Comparison of ENCODE assay signal across 21 cellular contexts in genomic region chr15:52066842-52067544, GRCh38. TPM values are rescaled to one million over a fixed set of nuclear protein-coding genes. Genes with fewer than 3 reads are reported as not detected.
DNase-seq lines count a peak whose midpoint lies in the region; ATAC-seq, FAIRE-seq and TF ChIP-seq lines count a peak whose summit lies in the region.
"Had no signal": no experiment of that assay in that cellular context is flagged by ENCODE, and none has a peak within 500 bp of the region (broad histone marks: within the 10 kb centered on the region; RNA-seq: fewer than 3 reads in every experiment).

No MANE protein-coding gene starts in this region.

- H3K4me1 ChIP-seq in small intestine (ENCODE audit: control insufficient read depth in 2 of 2, insufficient read depth in 1 of 2, low read depth in 1 of 2, low read length in 1 of 2) = peaks cover 5 to 13% of the 10 kb centered on the region in 2 donors
- peaks cover 0 to 33% (median 17%) of the 10 kb centered on the region in 4 donors for H3K4me1 ChIP-seq in stomach
- H3K4me1 ChIP-seq: prostate gland, uterus had no signal

- H3K4me3 ChIP-seq in small intestine (ENCODE audit: low read depth in 1 of 2, low read length in 2 of 2) = no peak overlapping the region
- H3K4me3 ChIP-seq in stomach = no peak overlapping the region
- H3K4me3 ChIP-seq: lower lobe of right lung, prostate gland, SK-N-MC, uterus had no signal

- H3K27ac ChIP-seq in small intestine (ENCODE audit: low read depth in 1 of 2, low read length in 1 of 2) (no peak overlapping the region), stomach (no peak overlapping the region)
- H3K27ac ChIP-seq: lower lobe of right lung, prostate gland, SK-N-MC, uterus had no signal

- H3K27ac Mint-ChIP-seq in activated CD8-positive, alpha-beta memory T cell treated with anti-CD3 and anti-CD28 coated beads, Interleukin-2, amount 10 ng/mL, durations not matched to agents 7 days and 5 days = peak overlapping the region; percentile 8
- peak overlapping the region in 2 of 3 donors; percentile 18 to 24 for H3K27ac Mint-ChIP-seq in IgD-negative memory B cell
- H3K27ac Mint-ChIP-seq in activated naive CD8-positive, alpha-beta T cell treated with anti-CD3 and anti-CD28 coated beads, Interleukin-2, amount 10 ng/mL, durations not matched to agents 7 days and 5 days = peak overlapping the region; percentile 43
- H3K27ac Mint-ChIP-seq: nephron progenitor cell had no signal

- peaks cover 19% of the 10 kb centered on the region for H3K4me1 Mint-ChIP-seq in activated CD8-positive, alpha-beta memory T cell treated with anti-CD3 and anti-CD28 coated beads, Interleukin-2, amount 10 ng/mL, durations not matched to agents 7 days and 5 days
- peaks cover 1 to 16% (median 13%) of the 10 kb centered on the region in 3 donors for H3K4me1 Mint-ChIP-seq in IgD-negative memory B cell
- peaks cover 13% of the 10 kb centered on the region for H3K4me1 Mint-ChIP-seq in activated naive CD8-positive, alpha-beta T cell treated with anti-CD3 and anti-CD28 coated beads, Interleukin-2, amount 10 ng/mL, durations not matched to agents 7 days and 5 days
- H3K4me1 Mint-ChIP-seq: nephron progenitor cell had no signal

- H3K4me3 Mint-ChIP-seq in activated CD8-positive, alpha-beta memory T cell treated with anti-CD3 and anti-CD28 coated beads, Interleukin-2, amount 10 ng/mL, durations not matched to agents 7 days and 5 days = no peak overlapping the region
- peak overlapping the region in 1 of 4 donors; percentile 68 for H3K4me3 Mint-ChIP-seq in IgD-negative memory B cell
- no peak overlapping the region for H3K4me3 Mint-ChIP-seq in activated naive CD8-positive, alpha-beta T cell treated with anti-CD3 and anti-CD28 coated beads, Interleukin-2, amount 10 ng/mL, durations not matched to agents 7 days and 5 days
- H3K4me3 Mint-ChIP-seq: nephron progenitor cell had no signal

- CTCF ChIA-PET in activated CD8-positive, alpha-beta memory T cell treated with anti-CD3 and anti-CD28 coated beads, Interleukin-2, amount 10 ng/mL, durations not matched to agents 7 days and 5 days (lab: Charles Lee) = interaction anchor here (0.7 to 3.1 kb wide), 6 partner anchors 11 to 204 kb away, joined by 3 to 21 read pairs (median 3); no protein-coding TSS in a partner anchor

- H3K36me3 ChIP-seq in small intestine (ENCODE audit: control insufficient read depth in 2 of 2, insufficient read depth in 2 of 2, low read length in 2 of 2) (peaks cover 0 to 6% of the 10 kb centered on the region in 2 donors), stomach (peaks cover 17 to 36% (median 34%) of the 10 kb centered on the region in 4 donors)
- H3K36me3 ChIP-seq: uterus had no signal

- no peak for TF ChIP-seq CTCF in stomach (IDR thresholded peaks at IDR 0.05)

- WGBS in small intestine, 3 donors = 61 to 72% (median 65%) methylated on average over 3 of the region's 3 CpGs
- 73 to 94% (median 92%) methylated on average over 3 of the region's 3 CpGs for WGBS in stomach, 5 donors

- no peak for DNase-seq in activated CD8-positive, alpha-beta memory T cell treated with anti-CD3 and anti-CD28 coated beads, Interleukin-2, amount 10 ng/mL, durations not matched to agents 7 days and 5 days
- no peak for DNase-seq in activated CD8-positive, alpha-beta memory T cell treated with anti-CD3 and anti-CD28 coated beads, Interleukin-2, amount 50 U/mL, for 48 hours
- DNase-seq in activated naive CD8-positive, alpha-beta T cell treated with anti-CD3 and anti-CD28 coated beads, Interleukin-2, amount 10 ng/mL, durations not matched to agents 7 days and 5 days = no peak
- peak; percentile 69 for DNase-seq in small intestine
- DNase-seq in hippocampal formation (lab: John Stamatoyannopoulos, UW) = no peak
- DNase-seq in stomach = no peak
- DNase-seq: activated CD4-positive, alpha-beta T cell treated with anti-CD3 and anti-CD28 coated beads, Interleukin-2, amount 50 U/mL, for 4 hours; activated effector memory CD4-positive, alpha-beta T cell treated with Interleukin-2 at 50 U/mL for 16 hours; Calu3; cortex of kidney; GF-D8; lower lobe of right lung; NCI-H1930; NCI-H526; nephron progenitor cell; uterus had no signal

- H3K9me3 ChIP-seq in small intestine (ENCODE audit: control insufficient read depth, low read depth) = no peaks in the 10 kb centered on the region
- no peaks in the 10 kb centered on the region for H3K9me3 ChIP-seq in stomach
- H3K9me3 ChIP-seq: lower lobe of right lung, prostate gland, uterus had no signal

- intact Hi-C loops in stomach (cut with DNase I; ENCODE audit: low total_unique reads) = no loop called here

- H3K36me3 Mint-ChIP-seq in activated CD8-positive, alpha-beta memory T cell treated with anti-CD3 and anti-CD28 coated beads, Interleukin-2, amount 10 ng/mL, durations not matched to agents 7 days and 5 days = peaks cover 25% of the 10 kb centered on the region
- H3K36me3 Mint-ChIP-seq in IgD-negative memory B cell = peaks cover 15% of the 10 kb centered on the region
- H3K36me3 Mint-ChIP-seq in activated naive CD8-positive, alpha-beta T cell treated with anti-CD3 and anti-CD28 coated beads, Interleukin-2, amount 10 ng/mL, durations not matched to agents 7 days and 5 days = peaks cover 19% of the 10 kb centered on the region

- H3K27me3 ChIP-seq in small intestine (ENCODE audit: control insufficient read depth in 2 of 2, insufficient read depth in 2 of 2, low read length in 2 of 2) = no peaks in the 10 kb centered on the region
- no peaks in the 10 kb centered on the region for H3K27me3 ChIP-seq in stomach
- H3K27me3 ChIP-seq: uterus had no signal

- ATAC-seq in activated CD8-positive, alpha-beta memory T cell treated with anti-CD3 and anti-CD28 coated beads, Interleukin-2, amount 10 ng/mL, durations not matched to agents 7 days and 5 days = peak; percentile 51
- peak; percentile 60 for ATAC-seq in activated naive CD8-positive, alpha-beta T cell treated with anti-CD3 and anti-CD28 coated beads, Interleukin-2, amount 10 ng/mL, durations not matched to agents 7 days and 5 days (ENCODE audit: low read depth)
- ATAC-seq in SK-N-SH treated with all-trans-retinoic acid at 6 μM for 48 hours = no peak
- ATAC-seq: lower lobe of right lung had no signal

- TF ChIP-seq EP300 in stomach (IDR thresholded peaks at IDR 0.05) = no peak

- POLR2A ChIA-PET in activated naive CD8-positive, alpha-beta T cell treated with anti-CD3 and anti-CD28 coated beads, Interleukin-2, amount 10 ng/mL, durations not matched to agents 7 days and 5 days (lab: Charles Lee) = interaction anchor here (0.6 kb wide), 2 partner anchors 18 to 29 kb away, joined by 3 read pairs; no protein-coding TSS in a partner anchor

- H3K9me3 Mint-ChIP-seq in activated CD8-positive, alpha-beta memory T cell treated with anti-CD3 and anti-CD28 coated beads, Interleukin-2, amount 10 ng/mL, durations not matched to agents 7 days and 5 days (ENCODE audit: low read depth) = no peaks in the 10 kb centered on the region
- no peaks in the 10 kb centered on the region for H3K9me3 Mint-ChIP-seq in IgD-negative memory B cell
- no peaks in the 10 kb centered on the region for H3K9me3 Mint-ChIP-seq in activated naive CD8-positive, alpha-beta T cell treated with anti-CD3 and anti-CD28 coated beads, Interleukin-2, amount 10 ng/mL, durations not matched to agents 7 days and 5 days
- H3K9me3 Mint-ChIP-seq: nephron progenitor cell had no signal

- no peak for TF ChIP-seq POLR2A in stomach (IDR thresholded peaks at IDR 0.05)

- H3K27me3 Mint-ChIP-seq in activated CD8-positive, alpha-beta memory T cell treated with anti-CD3 and anti-CD28 coated beads, Interleukin-2, amount 10 ng/mL, durations not matched to agents 7 days and 5 days = no peaks in the 10 kb centered on the region
- no peaks in the 10 kb centered on the region for H3K27me3 Mint-ChIP-seq in IgD-negative memory B cell
- no peaks in the 10 kb centered on the region for H3K27me3 Mint-ChIP-seq in activated naive CD8-positive, alpha-beta T cell treated with anti-CD3 and anti-CD28 coated beads, Interleukin-2, amount 10 ng/mL, durations not matched to agents 7 days and 5 days

- no peak for FAIRE-seq in small intestine (lab: Jason Lieb, UNC)

TF ChIP-seq in SK-N-SH treated with all-trans-retinoic acid at 6 μM for 48 hours, 23 proteins besides CTCF, POLR2A, EP300 and RAD21 (continues in another document):
- TF ChIP-seq GLIS3 (CRISPR knock-in tag; IDR thresholded peaks at IDR 0.05) = no peak
- no peak for TF ChIP-seq TCF4 (CRISPR knock-in tag; IDR thresholded peaks at IDR 0.05; ENCODE audit: borderline replicate concordance)
- no peak for TF ChIP-seq ZNF8 (CRISPR knock-in tag; IDR thresholded peaks at IDR 0.05)
- TF ChIP-seq ARNTL (CRISPR knock-in tag; IDR thresholded peaks at IDR 0.05; ENCODE audit: borderline replicate concordance, low read depth) = no peak
- TF ChIP-seq CREB5 (CRISPR knock-in tag; IDR thresholded peaks at IDR 0.05; ENCODE audit: low read depth) = no peak
- no peak for TF ChIP-seq ZNF70 (CRISPR knock-in tag; IDR thresholded peaks at IDR 0.05)
- no peak for TF ChIP-seq BACH2 (CRISPR knock-in tag; IDR thresholded peaks at IDR 0.05; ENCODE audit: borderline replicate concordance)

RNA-seq across cellular contexts. Expression of gene BCL2L10, which starts 45.6 kb away (rescaled TPM):
- total RNA-seq in activated CD8-positive, alpha-beta memory T cell treated with anti-CD3 and anti-CD28 coated beads, Interleukin-2, amount 10 ng/mL, durations not matched to agents 7 days and 5 days = not detected
- polyA plus RNA-seq in IgD-negative memory B cell (0.59 TPM), small intestine (1 to 10 TPM; 3.2 to 5.6 (median 3.8) TPM), stomach (1 to 10 TPM in 2 of 3 donors, under 1 TPM in 1; 0.75 to 3.4 (median 1.4) TPM)
- total RNA-seq in activated naive CD8-positive, alpha-beta T cell treated with anti-CD3 and anti-CD28 coated beads, Interleukin-2, amount 10 ng/mL, durations not matched to agents 7 days and 5 days = under 1 TPM; 0.28 to 0.37 TPM
- total RNA-seq in stomach = 1 to 10 TPM in 1 of 5 donors, under 1 TPM in 1, not detected in 3; 0.92 to 3.2 TPM
- total RNA-seq: Calu3, glomerular endothelial cell, lower lobe of right lung had no signal

RNA-seq across cellular contexts. Expression of gene MAPK6, which starts 48.0 kb away (rescaled TPM):
- 10 to 100 TPM; 44.7 to 53.0 TPM for total RNA-seq in activated CD8-positive, alpha-beta memory T cell treated with anti-CD3 and anti-CD28 coated beads, Interleukin-2, amount 10 ng/mL, durations not matched to agents 7 days and 5 days
- polyA plus RNA-seq in IgD-negative memory B cell (5.8 TPM), small intestine (10 to 100 TPM; 15.5 to 28.6 (median 26.6) TPM), stomach (10 to 100 TPM in 2 of 3 donors, 1 to 10 TPM in 1; 8.3 to 13.3 (median 10.1) TPM)
- 10 to 100 TPM; 21.3 to 25.5 TPM for total RNA-seq in activated naive CD8-positive, alpha-beta T cell treated with anti-CD3 and anti-CD28 coated beads, Interleukin-2, amount 10 ng/mL, durations not matched to agents 7 days and 5 days
- total RNA-seq in stomach = 100 to 1,000 TPM in 1 of 5 donors, 10 to 100 TPM in 3, 1 to 10 TPM in 1; 2.3 to 159 (median 26.8) TPM
